In genomic region chr5:116738948-116739339, GRCh38 we compare ENCODE assay signal across 16 cellular contexts.
"Had no signal": no experiment of that assay in that cellular context is flagged by ENCODE, and none has a peak within 500 bp of the region (broad histone marks: within the 10 kb centered on the region; RNA-seq: fewer than 3 reads in every experiment).

No MANE protein-coding gene starts in this region.

- H3K4me3 ChIP-seq: cardiac muscle cell, lower lobe of right lung, prostate gland, right lobe of liver, testis had no signal

- H3K27me3 ChIP-seq: cardiac muscle cell, right lobe of liver, testis had no signal

- ATAC-seq: naive thymus-derived CD8-positive, alpha-beta T cell had no signal

- H3K36me3 ChIP-seq: cardiac muscle cell, lower lobe of right lung, prostate gland, right lobe of liver had no signal

- H3K27ac Mint-ChIP-seq: activated CD4-positive, alpha-beta T cell treated with anti-CD3 and anti-CD28 coated beads, Interleukin-2, amount 10 ng/mL, durations not matched to agents 7 days and 5 days; activated T-helper 2 cell treated with anti-CD3 and anti-CD28 coated beads, Interferon-gamma antibody, Interleukin-2, Interleukin-4, amounts not matched to agents 10 μg/mL and 5 μg/mL and 100 μg/mL, durations not matched to agents 14 hours and 24 hours and 36 hours; naive thymus-derived CD8-positive, alpha-beta T cell; stimulated activated naive CD8-positive, alpha-beta T cell treated with anti-CD3 and anti-CD28 coated beads, Interleukin-15, Interleukin-2, amounts not matched to agents 100 ng/mL and 50 ng/mL, for 24 hours; T-helper 1 cell treated with Interleukin-12 subunit alpha and Interleukin-12 subunit beta and Interleukin-4 antibody, amounts not matched to agents 30 μg/mL and 1 μg/mL, for 36 hours had no signal

- H3K36me3 Mint-ChIP-seq: naive thymus-derived CD8-positive, alpha-beta T cell had no signal

- H3K27me3 Mint-ChIP-seq: activated CD4-positive, alpha-beta T cell treated with anti-CD3 and anti-CD28 coated beads, Interleukin-2, amount 10 ng/mL, durations not matched to agents 7 days and 5 days had no signal

- H3K27ac ChIP-seq: cardiac muscle cell, lower lobe of right lung, prostate gland, right lobe of liver, testis had no signal

- H3K9me3 ChIP-seq: lower lobe of right lung, prostate gland, right lobe of liver, testis had no signal

- H3K4me3 Mint-ChIP-seq: activated CD4-positive, alpha-beta T cell treated with anti-CD3 and anti-CD28 coated beads, Interleukin-2, amount 10 ng/mL, durations not matched to agents 7 days and 5 days; naive thymus-derived CD8-positive, alpha-beta T cell; stimulated activated naive CD8-positive, alpha-beta T cell treated with anti-CD3 and anti-CD28 coated beads, Interleukin-15, Interleukin-2, amounts not matched to agents 100 ng/mL and 50 ng/mL, for 24 hours; T-helper 1 cell treated with Interleukin-12 subunit alpha and Interleukin-12 subunit beta and Interleukin-4 antibody, amounts not matched to agents 30 μg/mL and 1 μg/mL, for 36 hours; WTC11 had no signal

- DNase-seq: activated CD4-positive, alpha-beta T cell treated with anti-CD3 and anti-CD28 coated beads, Interleukin-2, amount 10 ng/mL, durations not matched to agents 7 days and 5 days; activated CD8-positive, alpha-beta memory T cell treated with anti-CD3 and anti-CD28 coated beads for 24 hours; activated naive CD4-positive, alpha-beta T cell treated with anti-CD3 and anti-CD28 coated beads, Interleukin-2, amount 50 U/mL, for 16 hours; amniotic stem cell; lower lobe of right lung; naive thymus-derived CD8-positive, alpha-beta T cell; occipital lobe; right lobe of liver; stimulated activated CD4-positive, alpha-beta T cell treated with anti-CD3 and anti-CD28 coated beads, Interleukin-4, amount 100 ng/mL, for 24 hours; testis had no signal

- H3K4me1 Mint-ChIP-seq: activated CD4-positive, alpha-beta T cell treated with anti-CD3 and anti-CD28 coated beads, Interleukin-2, amount 10 ng/mL, durations not matched to agents 7 days and 5 days; naive thymus-derived CD8-positive, alpha-beta T cell had no signal

- H3K4me1 ChIP-seq: prostate gland, right lobe of liver, testis had no signal
